ENCODE assay signal across 22 cellular contexts in genomic region chr2:74628538-74629105, GRCh38.
"Had no signal": no experiment of that assay in that cellular context is flagged by ENCODE, and none has a peak within 500 bp of the region (broad histone marks: within the 10 kb centered on the region; RNA-seq: fewer than 3 reads in every experiment).

No MANE protein-coding gene starts in this region.

- H3K9me3 ChIP-seq: MG63, SJSA1 had no signal

- DNase-seq: Karpas-422, KG1, MG63, NCI-H1092, NCI-H1105 treated with DMSO at 0.1 percent for 48 hours, NCI-H1417 treated with DMSO at 0.1 percent for 48 hours, NCI-H187, NCI-H2029, NCI-H2081 treated with DMSO at 0.1 percent for 48 hours, NCI-H2171, NCI-H226, NCI-H446, NCI-H510A, NCI-H524 treated with DMSO at 0.1 percent for 48 hours, NCI-H69, NCI-H774, Right ventricle myocardium superior, RPMI8226, SIG-M5 had no signal

- H3K27me3 ChIP-seq: MG63, SJSA1 had no signal

- H3K27ac ChIP-seq: SJSA1, SK-N-MC had no signal

- FAIRE-seq: RCC 7860 had no signal

- H3K4me1 ChIP-seq: SJSA1 had no signal

- H3K36me3 ChIP-seq: MG63, SJSA1 had no signal

- H3K4me3 ChIP-seq: MG63, SJSA1, SK-N-MC had no signal
